1 cellular context compared by ENCODE assay signal in the genomic region with DNA sequence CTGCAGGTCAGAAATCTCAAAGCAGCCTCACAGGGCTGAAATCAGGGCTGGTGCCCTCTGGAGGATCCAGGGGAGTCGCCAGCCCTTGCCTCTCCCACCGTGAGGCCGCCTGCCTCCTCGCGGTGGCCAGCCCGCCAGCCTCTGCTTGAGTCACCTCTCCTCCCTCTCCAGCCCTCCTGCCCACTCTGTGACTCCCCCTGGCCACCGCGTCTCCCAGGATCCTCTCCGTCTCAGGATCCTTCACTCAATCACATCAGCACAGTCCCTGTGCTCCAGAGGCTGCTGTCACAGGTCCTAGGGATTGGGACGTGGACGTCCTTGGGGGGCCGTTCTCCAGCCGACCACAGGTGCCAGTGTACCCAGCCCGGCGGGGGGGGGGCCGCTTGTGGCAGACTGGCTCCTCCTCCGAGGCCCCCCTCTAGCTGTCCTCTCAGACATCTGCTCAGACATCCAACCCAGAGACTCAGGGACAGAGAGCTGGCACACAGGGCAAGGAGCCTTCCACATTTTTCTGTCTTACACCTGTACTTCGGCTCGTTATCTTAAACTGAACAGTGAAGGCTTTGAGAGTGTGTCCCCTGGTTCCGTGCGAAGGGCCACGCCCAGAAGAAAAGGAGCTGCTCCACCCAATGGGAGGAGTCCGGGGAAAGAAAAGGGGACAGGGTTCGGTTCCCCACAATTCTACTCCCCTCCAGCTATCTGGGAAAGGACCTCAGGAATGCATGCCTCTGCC.
A peak's percentile ranks its signal among the peaks of the same experiment; 100 is the strongest.
TF ChIP-seq lines count a peak whose summit lies in the region.

No MANE protein-coding gene starts in this region.

TF ChIP-seq in K562, 482 proteins besides CTCF, POLR2A, EP300 and RAD21 (continued from another document):
- TF ChIP-seq DACH1 (IDR thresholded peaks at IDR 0.05; ENCODE audit: partially characterized antibody) (no peak), ZBTB7A (IDR thresholded peaks at IDR 0.05; ENCODE audit: borderline replicate concordance, control insufficient read depth, low read depth, low read length) (peak; percentile 43; the same call in 1 of the 2 replicates), BACH1 (tag; IDR thresholded peaks at IDR 0.05) (no peak), TOE1 (IDR thresholded peaks at IDR 0.05; ENCODE audit: borderline replicate concordance) (no peak), TOE1 (CRISPR knock-in tag; IDR thresholded peaks at IDR 0.05; ENCODE audit: borderline replicate concordance, low read depth) (no peak), STAT5A (IDR thresholded peaks at IDR 0.05; ENCODE audit: borderline replicate concordance, low read length) (no peak), ZNF79 (CRISPR knock-in tag; IDR thresholded peaks at IDR 0.05; ENCODE audit: low read depth) (no peak), ZNF143 (CRISPR knock-in tag; IDR thresholded peaks at IDR 0.05) (peak; percentile 61; the same call in 1 of the 2 replicates), EGR1 (conservative IDR thresholded peaks at IDR 0.05) (peak; percentile 39), POLR2G (IDR thresholded peaks at IDR 0.05; ENCODE audit: low read depth, low read length) (0 out of 2 replicates have a peak, but pooled peaks have one; percentile 19), KDM1A (IDR thresholded peaks at IDR 0.05) (peak in 1 of 2 experiments; percentile 39; a peak in 1 of 4 replicates), PPARD (CRISPR knock-in tag; IDR thresholded peaks at IDR 0.05) (no peak), U2AF1 (optimal IDR thresholded peaks at IDR 0.05; ENCODE audit: low read depth, low read length) (no peak), ARHGAP35 (IDR thresholded peaks at IDR 0.05; ENCODE audit: partially characterized antibody) (no peak), RBFOX2 (IDR thresholded peaks at IDR 0.05; ENCODE audit: low read depth, low read length) (0 out of 2 replicates have a peak, but pooled peaks have one; percentile 27), HMG20B (CRISPR knock-in tag; IDR thresholded peaks at IDR 0.05) (no peak), RAD51 (IDR thresholded peaks at IDR 0.05; ENCODE audit: borderline replicate concordance, low read depth) (no peak), ARID1B (IDR thresholded peaks at IDR 0.05) (peak; percentile 31), L3MBTL2 (IDR thresholded peaks at IDR 0.05) (peak; percentile 57), SMARCE1 (IDR thresholded peaks at IDR 0.05) (0 out of 2 replicates have a peak, but pooled peaks have one; percentile 11), MCM2 (IDR thresholded peaks at IDR 0.05; ENCODE audit: low read depth) (no peak), ZNF830 (CRISPR knock-in tag; IDR thresholded peaks at IDR 0.05) (no peak), ZNF586 (CRISPR knock-in tag; conservative IDR thresholded peaks at IDR 0.05) (no peak), GTF2F1 (IDR thresholded peaks at IDR 0.05; ENCODE audit: low read depth, low read length) (no peak)
- TF ChIP-seq, protein P1, sequence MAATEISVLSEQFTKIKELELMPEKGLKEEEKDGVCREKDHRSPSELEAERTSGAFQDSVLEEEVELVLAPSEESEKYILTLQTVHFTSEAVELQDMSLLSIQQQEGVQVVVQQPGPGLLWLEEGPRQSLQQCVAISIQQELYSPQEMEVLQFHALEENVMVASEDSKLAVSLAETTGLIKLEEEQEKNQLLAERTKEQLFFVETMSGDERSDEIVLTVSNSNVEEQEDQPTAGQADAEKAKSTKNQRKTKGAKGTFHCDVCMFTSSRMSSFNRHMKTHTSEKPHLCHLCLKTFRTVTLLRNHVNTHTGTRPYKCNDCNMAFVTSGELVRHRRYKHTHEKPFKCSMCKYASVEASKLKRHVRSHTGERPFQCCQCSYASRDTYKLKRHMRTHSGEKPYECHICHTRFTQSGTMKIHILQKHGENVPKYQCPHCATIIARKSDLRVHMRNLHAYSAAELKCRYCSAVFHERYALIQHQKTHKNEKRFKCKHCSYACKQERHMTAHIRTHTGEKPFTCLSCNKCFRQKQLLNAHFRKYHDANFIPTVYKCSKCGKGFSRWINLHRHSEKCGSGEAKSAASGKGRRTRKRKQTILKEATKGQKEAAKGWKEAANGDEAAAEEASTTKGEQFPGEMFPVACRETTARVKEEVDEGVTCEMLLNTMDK (IDR thresholded peaks at IDR 0.05; ENCODE audit: borderline replicate concordance, insufficient read depth, low read depth, low read length, poor library complexity, severe bottlenecking), result peak; percentile 81
- TF ChIP-seq, protein P2, sequence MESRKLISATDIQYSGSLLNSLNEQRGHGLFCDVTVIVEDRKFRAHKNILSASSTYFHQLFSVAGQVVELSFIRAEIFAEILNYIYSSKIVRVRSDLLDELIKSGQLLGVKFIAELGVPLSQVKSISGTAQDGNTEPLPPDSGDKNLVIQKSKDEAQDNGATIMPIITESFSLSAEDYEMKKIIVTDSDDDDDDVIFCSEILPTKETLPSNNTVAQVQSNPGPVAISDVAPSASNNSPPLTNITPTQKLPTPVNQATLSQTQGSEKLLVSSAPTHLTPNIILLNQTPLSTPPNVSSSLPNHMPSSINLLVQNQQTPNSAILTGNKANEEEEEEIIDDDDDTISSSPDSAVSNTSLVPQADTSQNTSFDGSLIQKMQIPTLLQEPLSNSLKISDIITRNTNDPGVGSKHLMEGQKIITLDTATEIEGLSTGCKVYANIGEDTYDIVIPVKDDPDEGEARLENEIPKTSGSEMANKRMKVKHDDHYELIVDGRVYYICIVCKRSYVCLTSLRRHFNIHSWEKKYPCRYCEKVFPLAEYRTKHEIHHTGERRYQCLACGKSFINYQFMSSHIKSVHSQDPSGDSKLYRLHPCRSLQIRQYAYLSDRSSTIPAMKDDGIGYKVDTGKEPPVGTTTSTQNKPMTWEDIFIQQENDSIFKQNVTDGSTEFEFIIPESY (CRISPR knock-in tag; IDR thresholded peaks at IDR 0.05), result 0 out of 2 replicates have a peak, but pooled peaks have one; percentile 14
- TF ChIP-seq, protein P3, sequence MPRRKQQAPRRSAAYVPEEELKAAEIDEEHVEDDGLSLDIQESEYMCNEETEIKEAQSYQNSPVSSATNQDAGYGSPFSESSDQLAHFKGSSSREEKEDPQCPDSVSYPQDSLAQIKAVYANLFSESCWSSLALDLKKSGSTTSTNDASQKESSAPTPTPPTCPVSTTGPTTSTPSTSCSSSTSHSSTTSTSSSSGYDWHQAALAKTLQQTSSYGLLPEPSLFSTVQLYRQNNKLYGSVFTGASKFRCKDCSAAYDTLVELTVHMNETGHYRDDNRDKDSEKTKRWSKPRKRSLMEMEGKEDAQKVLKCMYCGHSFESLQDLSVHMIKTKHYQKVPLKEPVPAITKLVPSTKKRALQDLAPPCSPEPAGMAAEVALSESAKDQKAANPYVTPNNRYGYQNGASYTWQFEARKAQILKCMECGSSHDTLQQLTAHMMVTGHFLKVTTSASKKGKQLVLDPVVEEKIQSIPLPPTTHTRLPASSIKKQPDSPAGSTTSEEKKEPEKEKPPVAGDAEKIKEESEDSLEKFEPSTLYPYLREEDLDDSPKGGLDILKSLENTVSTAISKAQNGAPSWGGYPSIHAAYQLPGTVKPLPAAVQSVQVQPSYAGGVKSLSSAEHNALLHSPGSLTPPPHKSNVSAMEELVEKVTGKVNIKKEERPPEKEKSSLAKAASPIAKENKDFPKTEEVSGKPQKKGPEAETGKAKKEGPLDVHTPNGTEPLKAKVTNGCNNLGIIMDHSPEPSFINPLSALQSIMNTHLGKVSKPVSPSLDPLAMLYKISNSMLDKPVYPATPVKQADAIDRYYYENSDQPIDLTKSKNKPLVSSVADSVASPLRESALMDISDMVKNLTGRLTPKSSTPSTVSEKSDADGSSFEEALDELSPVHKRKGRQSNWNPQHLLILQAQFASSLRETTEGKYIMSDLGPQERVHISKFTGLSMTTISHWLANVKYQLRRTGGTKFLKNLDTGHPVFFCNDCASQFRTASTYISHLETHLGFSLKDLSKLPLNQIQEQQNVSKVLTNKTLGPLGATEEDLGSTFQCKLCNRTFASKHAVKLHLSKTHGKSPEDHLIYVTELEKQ (CRISPR knock-in tag; IDR thresholded peaks at IDR 0.05), result no peak
- TF ChIP-seq, protein P4, sequence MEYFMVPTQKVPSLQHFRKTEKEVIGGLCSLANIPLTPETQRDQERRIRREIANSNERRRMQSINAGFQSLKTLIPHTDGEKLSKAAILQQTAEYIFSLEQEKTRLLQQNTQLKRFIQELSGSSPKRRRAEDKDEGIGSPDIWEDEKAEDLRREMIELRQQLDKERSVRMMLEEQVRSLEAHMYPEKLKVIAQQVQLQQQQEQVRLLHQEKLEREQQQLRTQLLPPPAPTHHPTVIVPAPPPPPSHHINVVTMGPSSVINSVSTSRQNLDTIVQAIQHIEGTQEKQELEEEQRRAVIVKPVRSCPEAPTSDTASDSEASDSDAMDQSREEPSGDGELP (CRISPR knock-in tag; IDR thresholded peaks at IDR 0.05; ENCODE audit: borderline replicate concordance), result 0 out of 2 replicates have a peak, but pooled peaks have one; percentile 32
- TF ChIP-seq, protein P5, sequence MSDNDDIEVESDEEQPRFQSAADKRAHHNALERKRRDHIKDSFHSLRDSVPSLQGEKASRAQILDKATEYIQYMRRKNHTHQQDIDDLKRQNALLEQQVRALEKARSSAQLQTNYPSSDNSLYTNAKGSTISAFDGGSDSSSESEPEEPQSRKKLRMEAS (CRISPR knock-in tag; IDR thresholded peaks at IDR 0.05), result peak; percentile 34; the same call in 1 of the 2 replicates
- TF ChIP-seq, protein P6, sequence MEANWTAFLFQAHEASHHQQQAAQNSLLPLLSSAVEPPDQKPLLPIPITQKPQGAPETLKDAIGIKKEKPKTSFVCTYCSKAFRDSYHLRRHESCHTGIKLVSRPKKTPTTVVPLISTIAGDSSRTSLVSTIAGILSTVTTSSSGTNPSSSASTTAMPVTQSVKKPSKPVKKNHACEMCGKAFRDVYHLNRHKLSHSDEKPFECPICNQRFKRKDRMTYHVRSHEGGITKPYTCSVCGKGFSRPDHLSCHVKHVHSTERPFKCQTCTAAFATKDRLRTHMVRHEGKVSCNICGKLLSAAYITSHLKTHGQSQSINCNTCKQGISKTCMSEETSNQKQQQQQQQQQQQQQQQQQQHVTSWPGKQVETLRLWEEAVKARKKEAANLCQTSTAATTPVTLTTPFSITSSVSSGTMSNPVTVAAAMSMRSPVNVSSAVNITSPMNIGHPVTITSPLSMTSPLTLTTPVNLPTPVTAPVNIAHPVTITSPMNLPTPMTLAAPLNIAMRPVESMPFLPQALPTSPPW (CRISPR knock-in tag; IDR thresholded peaks at IDR 0.05), result peak; percentile 59
- TF ChIP-seq, protein P7, sequence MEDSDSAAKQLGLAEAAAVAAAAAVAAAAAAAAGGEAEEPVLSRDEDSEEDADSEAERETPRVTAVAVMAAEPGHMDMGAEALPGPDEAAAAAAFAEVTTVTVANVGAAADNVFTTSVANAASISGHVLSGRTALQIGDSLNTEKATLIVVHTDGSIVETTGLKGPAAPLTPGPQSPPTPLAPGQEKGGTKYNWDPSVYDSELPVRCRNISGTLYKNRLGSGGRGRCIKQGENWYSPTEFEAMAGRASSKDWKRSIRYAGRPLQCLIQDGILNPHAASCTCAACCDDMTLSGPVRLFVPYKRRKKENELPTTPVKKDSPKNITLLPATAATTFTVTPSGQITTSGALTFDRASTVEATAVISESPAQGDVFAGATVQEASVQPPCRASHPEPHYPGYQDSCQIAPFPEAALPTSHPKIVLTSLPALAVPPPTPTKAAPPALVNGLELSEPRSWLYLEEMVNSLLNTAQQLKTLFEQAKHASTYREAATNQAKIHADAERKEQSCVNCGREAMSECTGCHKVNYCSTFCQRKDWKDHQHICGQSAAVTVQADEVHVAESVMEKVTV (CRISPR knock-in tag; IDR thresholded peaks at IDR 0.05), result no peak
- TF ChIP-seq, protein P8, sequence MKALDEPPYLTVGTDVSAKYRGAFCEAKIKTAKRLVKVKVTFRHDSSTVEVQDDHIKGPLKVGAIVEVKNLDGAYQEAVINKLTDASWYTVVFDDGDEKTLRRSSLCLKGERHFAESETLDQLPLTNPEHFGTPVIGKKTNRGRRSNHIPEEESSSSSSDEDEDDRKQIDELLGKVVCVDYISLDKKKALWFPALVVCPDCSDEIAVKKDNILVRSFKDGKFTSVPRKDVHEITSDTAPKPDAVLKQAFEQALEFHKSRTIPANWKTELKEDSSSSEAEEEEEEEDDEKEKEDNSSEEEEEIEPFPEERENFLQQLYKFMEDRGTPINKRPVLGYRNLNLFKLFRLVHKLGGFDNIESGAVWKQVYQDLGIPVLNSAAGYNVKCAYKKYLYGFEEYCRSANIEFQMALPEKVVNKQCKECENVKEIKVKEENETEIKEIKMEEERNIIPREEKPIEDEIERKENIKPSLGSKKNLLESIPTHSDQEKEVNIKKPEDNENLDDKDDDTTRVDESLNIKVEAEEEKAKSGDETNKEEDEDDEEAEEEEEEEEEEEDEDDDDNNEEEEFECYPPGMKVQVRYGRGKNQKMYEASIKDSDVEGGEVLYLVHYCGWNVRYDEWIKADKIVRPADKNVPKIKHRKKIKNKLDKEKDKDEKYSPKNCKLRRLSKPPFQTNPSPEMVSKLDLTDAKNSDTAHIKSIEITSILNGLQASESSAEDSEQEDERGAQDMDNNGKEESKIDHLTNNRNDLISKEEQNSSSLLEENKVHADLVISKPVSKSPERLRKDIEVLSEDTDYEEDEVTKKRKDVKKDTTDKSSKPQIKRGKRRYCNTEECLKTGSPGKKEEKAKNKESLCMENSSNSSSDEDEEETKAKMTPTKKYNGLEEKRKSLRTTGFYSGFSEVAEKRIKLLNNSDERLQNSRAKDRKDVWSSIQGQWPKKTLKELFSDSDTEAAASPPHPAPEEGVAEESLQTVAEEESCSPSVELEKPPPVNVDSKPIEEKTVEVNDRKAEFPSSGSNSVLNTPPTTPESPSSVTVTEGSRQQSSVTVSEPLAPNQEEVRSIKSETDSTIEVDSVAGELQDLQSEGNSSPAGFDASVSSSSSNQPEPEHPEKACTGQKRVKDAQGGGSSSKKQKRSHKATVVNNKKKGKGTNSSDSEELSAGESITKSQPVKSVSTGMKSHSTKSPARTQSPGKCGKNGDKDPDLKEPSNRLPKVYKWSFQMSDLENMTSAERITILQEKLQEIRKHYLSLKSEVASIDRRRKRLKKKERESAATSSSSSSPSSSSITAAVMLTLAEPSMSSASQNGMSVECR (CRISPR knock-in tag; IDR thresholded peaks at IDR 0.05), result 0 out of 2 replicates have a peak, but pooled peaks have one; percentile 38
